Comparison of ENCODE assay signal across 13 cellular contexts in genomic region chr1:1376551-1377226, GRCh38. TPM values are rescaled to one million over a fixed set of nuclear protein-coding genes. Genes with fewer than 3 reads are reported as not detected.
DNase-seq lines count a peak whose midpoint lies in the region; ATAC-seq, FAIRE-seq and TF ChIP-seq lines count a peak whose summit lies in the region.
"Had no signal": no experiment of that assay in that cellular context is flagged by ENCODE, and none has a peak within 500 bp of the region (broad histone marks: within the 10 kb centered on the region; RNA-seq: fewer than 3 reads in every experiment).

No MANE protein-coding gene starts in this region.

- intact Hi-C loops in GM12878 (cut with micrococcal nuclease; ENCODE audit: unreplicated experiment), result loop anchor here (10.0 kb wide), 1 partner anchor 128 kb away; no protein-coding TSS in a partner anchor

- H3K4me2 ChIP-seq in GM12878 (ENCODE audit: control insufficient read depth, insufficient read depth), result peak overlapping the region; percentile 90; the same call in 1 of the 2 replicates
- H3K4me2 ChIP-seq in osteoblast (ENCODE audit: insufficient read depth, low read length), result peak overlapping the region; percentile 46

- H3K9ac ChIP-seq in GM12878 (ENCODE audit: control insufficient read depth, insufficient read depth, low read length), result no peak overlapping the region

- H3K4me1 ChIP-seq in GM12878 (ENCODE audit: control insufficient read depth, insufficient read depth, low read length) (peaks cover 18% of the 10 kb centered on the region), osteoblast (ENCODE audit: insufficient read depth, low read length) (peaks cover 12% of the 10 kb centered on the region)

- peak overlapping the region; percentile 38 for H3K4me3 Mint-ChIP-seq in T-helper 2 cell treated with Interferon-gamma antibody and Interleukin-4, amounts not matched to agents 5 μg/mL and 100 μg/mL, for 36 hours

- H3K36me3 ChIP-seq in KOPT-K1 (ENCODE audit: insufficient read depth, low read length), result peaks cover 30% of the 10 kb centered on the region; the same call in 1 of the 2 replicates
- H3K36me3 ChIP-seq in GM12878 (ENCODE audit: control insufficient read depth in 2 of 2, insufficient read depth in 2 of 2, low read length in 1 of 2), result peaks cover 0 to 9% of the 10 kb centered on the region in 2 experiments; a peak in 3 of 4 replicates
- peaks cover 6% of the 10 kb centered on the region for H3K36me3 ChIP-seq in osteoblast (ENCODE audit: insufficient read depth, low read length)

- H3K4me3 ChIP-seq in GM12878 (no peak overlapping the region), osteoblast (ENCODE audit: insufficient read depth, low read length) (no peak overlapping the region)

- in situ Hi-C loops in GM12878 (cut with MboI), result no loop called here

- H3K9me3 ChIP-seq in KOPT-K1 (ENCODE audit: insufficient read depth, low read length, poor library complexity, severe bottlenecking) (no peaks in the 10 kb centered on the region), GM12878 (replicated peaks; ENCODE audit: control insufficient read depth, insufficient read depth, low read length) (no peaks in the 10 kb centered on the region), osteoblast (ENCODE audit: low read depth, low read length) (no peaks in the 10 kb centered on the region)

- TF ChIP-seq CTCF in GM12878 (IDR thresholded peaks at IDR 0.05 in 2 of 3, conservative IDR thresholded peaks at IDR 0.05 in 1 of 3; ENCODE audit: control insufficient read depth in 2 of 3, extremely low read depth in 1 of 3, insufficient read depth in 1 of 3, low read depth in 3 of 3, low read length in 3 of 3) (no peak), osteoblast (IDR thresholded peaks at IDR 0.05; ENCODE audit: extremely low read depth, low read depth, low read length) (no peak)

- H4K20me1 ChIP-seq in GM12878 (ENCODE audit: control insufficient read depth, insufficient read depth) (no peaks in the 10 kb centered on the region), osteoblast (ENCODE audit: insufficient read depth, low read length) (peaks cover 14% of the 10 kb centered on the region)

- no peaks in the 10 kb centered on the region for H3K9me3 Mint-ChIP-seq in T-helper 2 cell treated with Interferon-gamma antibody and Interleukin-4, amounts not matched to agents 5 μg/mL and 100 μg/mL, for 36 hours

- ATAC-seq in GM12878 (no peak), HG02759 (IDR thresholded peaks at IDR 0.05; ENCODE audit: unreplicated experiment) (no peak), left lobe of liver (no peak)

- no peak for TF ChIP-seq EP300 in GM12878 (IDR thresholded peaks at IDR 0.05; ENCODE audit: borderline replicate concordance in 1 of 2, control insufficient read depth in 1 of 2, low read depth in 2 of 2, low read length in 2 of 2)

- TF ChIP-seq RAD21 in GM12878 (IDR thresholded peaks at IDR 0.05; ENCODE audit: insufficient read depth, low read depth, low read length), result no peak

- CTCF ChIA-PET in GM12878 (lab: Yijun Ruan, JAX), result interaction anchor here (0.7 to 1.5 kb wide), 3 partner anchors 11 to 60 kb away, joined by 3 to 5 read pairs (median 3); no protein-coding TSS in a partner anchor

- RAD21 ChIA-PET in GM12878 (lab: Charles Lee; ENCODE audit: unreplicated experiment), result interaction anchor here (0.6 kb wide), 1 partner anchor 528 kb away, joined by 3 read pairs; no protein-coding TSS in a partner anchor

- no peak; the same call in 1 of the 2 replicates for TF ChIP-seq POLR2A in GM12878 (IDR thresholded peaks at IDR 0.05; ENCODE audit: low read depth, low read length)

- peak overlapping the region; percentile 97 for H3K27ac Mint-ChIP-seq in T-helper 2 cell treated with Interferon-gamma antibody and Interleukin-4, amounts not matched to agents 5 μg/mL and 100 μg/mL, for 36 hours

- SMC1A ChIA-PET in GM12878 (lab: Charles Lee; ENCODE audit: uncharacterized antibody, unreplicated experiment), result no interaction called here

- no peak for DNase-seq in T-helper 2 cell treated with Interferon-gamma antibody and Interleukin-4, amounts not matched to agents 5 μg/mL and 100 μg/mL, for 36 hours (ENCODE audit: low spot score)
- DNase-seq in T-helper 2 cell (no peak), GM12878 (ENCODE audit: low read depth, low spot score) (no peak), osteoblast (ENCODE audit: insufficient read length, low spot score, missing footprints) (peak; percentile 71), pons (ENCODE audit: low spot score) (no peak), left lobe of liver (ENCODE audit: low spot score) (no peak)
- DNase-seq: central memory CD4-positive, alpha-beta T cell; NCI-H510A treated with DMSO at 0.1 percent for 48 hours had no signal

- peak; percentile 13 for FAIRE-seq in GM12878 (lab: Jason Lieb, UNC)
- FAIRE-seq: A204.1, H1 had no signal

- H3K27ac ChIP-seq in KOPT-K1 (ENCODE audit: low read depth, low read length, poor library complexity, severe bottlenecking) (peak overlapping the region; percentile 83), GM12878 (ENCODE audit: control insufficient read depth, insufficient read depth) (no peak overlapping the region), osteoblast (ENCODE audit: low read depth, low read length) (peak overlapping the region; percentile 64)

- H2AFZ ChIP-seq in GM12878 (ENCODE audit: control insufficient read depth, low read depth, low read length) (no peak overlapping the region), osteoblast (ENCODE audit: low read length) (no peak overlapping the region)

- WGBS in GM12878 (ENCODE audit: insufficient coverage, insufficient replicate concordance, low lambda C conversion rate, missing lambda C conversion rate), result 92% methylated on average over 10 of the region's 10 CpGs

- H3K79me2 ChIP-seq in GM12878 (ENCODE audit: control insufficient read depth, insufficient read depth, low read length) (peaks cover 30% of the 10 kb centered on the region), osteoblast (ENCODE audit: insufficient read depth, low read length) (peaks cover 34% of the 10 kb centered on the region)

- peaks cover 16% of the 10 kb centered on the region for H3K36me3 Mint-ChIP-seq in T-helper 2 cell treated with Interferon-gamma antibody and Interleukin-4, amounts not matched to agents 5 μg/mL and 100 μg/mL, for 36 hours (ENCODE audit: low read depth)

- POLR2A ChIA-PET in GM12878 (lab: Charles Lee), result interaction anchor here (0.9 kb wide), 1 partner anchor 22 kb away, joined by 3 read pairs; the partner anchor contains the start of gene CCNL2

- no peaks in the 10 kb centered on the region for H3K27me3 Mint-ChIP-seq in T-helper 2 cell treated with Interferon-gamma antibody and Interleukin-4, amounts not matched to agents 5 μg/mL and 100 μg/mL, for 36 hours (ENCODE audit: low read depth)

- BruUV-seq in GM12878 (replicated peaks; lab: Mats Ljungman, UMichigan), result no TSS peak

- H3K27me3 ChIP-seq in GM12878 (replicated peaks in 1 of 2; ENCODE audit: control insufficient read depth in 2 of 2, insufficient read depth in 2 of 2, low read length in 1 of 2) (no peaks in the 10 kb centered on the region), osteoblast (ENCODE audit: insufficient read depth, low read length) (no peaks in the 10 kb centered on the region)

- H3K4me1 Mint-ChIP-seq in T-helper 2 cell treated with Interferon-gamma antibody and Interleukin-4, amounts not matched to agents 5 μg/mL and 100 μg/mL, for 36 hours (ENCODE audit: low read depth), result peaks cover 14% of the 10 kb centered on the region

RNA-seq across cellular contexts. Expression of gene AURKAIP1, which starts 1.7 kb away (rescaled TPM):
- 22.6 and 24.0 TPM in 2 replicates for total RNA-seq in GM12878 (2013; cell fraction: nucleolus; rRNA removed)
- total RNA-seq in GM12878 (2014; rRNA removed), result 146 and 177 TPM in 2 replicates
- total RNA-seq in GM12878 (2014; rRNA removed; fragmentation: Illumina TruSeq; extraction: Trizol), result 30.2 and 37.4 TPM in 2 replicates
- 198 and 210 TPM in 2 replicates for total RNA-seq in GM12878 (2021)
- polyA plus RNA-seq in GM12878 (2011; ENCODE audit: low read depth), result 20.8 TPM
- polyA plus RNA-seq in GM12878 (2011; rRNA removed), result 38.3 and 66.8 TPM in 2 replicates
- 70.8 and 124 TPM in 2 replicates for polyA plus RNA-seq in GM12878 (2011; cell fraction: cytosol; rRNA removed)
- polyA plus RNA-seq in GM12878 (2011; cell fraction: nucleus; rRNA removed), result 62.5 and 90.9 TPM in 2 replicates
- polyA plus RNA-seq in GM12878 (2012), result 75.5 and 78.2 TPM in 2 replicates
- 3.9 and 26.5 TPM in 2 replicates for polyA plus RNA-seq in GM12878 (2014; fragmentation: Illumina TruSeq; extraction: Trizol)
- polyA plus RNA-seq in GM12878 (2014; fragmentation: Nextera tagmentation; extraction: Ambion mirVana), result 10 to 100 TPM in 1 of 2 experiments, 1 to 10 TPM in 1; 6.5 to 26.6 TPM
- 173 and 210 TPM in 2 replicates for polyA plus RNA-seq in GM12878 (2014; rRNA removed)
- polyA plus RNA-seq in GM12878 (2016; fragmentation: Nextera tagmentation; extraction: Ambion mirVana), result 100 to 1,000 TPM; 341 to 366 TPM
- 8.2 and 28.6 TPM in 2 replicates for polyA minus RNA-seq in GM12878 (2011; rRNA and poly(A)+ RNA removed)
- 20.0 and 26.7 TPM in 2 replicates for polyA minus RNA-seq in GM12878 (2011; cell fraction: cytosol; rRNA and poly(A)+ RNA removed)
- 17.2 and 20.6 TPM in 2 replicates for polyA minus RNA-seq in GM12878 (2011; cell fraction: nucleus; rRNA and poly(A)+ RNA removed)
- 64.8 and 74.6 TPM in 2 replicates for total RNA-seq in osteoblast
- 130 TPM for total RNA-seq in left lobe of liver

RNA-seq across cellular contexts. Expression of gene MXRA8, which starts 18.3 kb away (rescaled TPM):
- 0.88 and 1.5 TPM in 2 replicates for total RNA-seq in GM12878 (2013; cell fraction: nucleolus; rRNA removed)
- total RNA-seq in GM12878 (2014; rRNA removed), result not detected in 2 replicates
- total RNA-seq in GM12878 (2014; rRNA removed; fragmentation: Illumina TruSeq; extraction: Trizol), result not detected in 2 replicates
- 0.29 and 0.54 TPM in 2 replicates for total RNA-seq in GM12878 (2021)
- polyA plus RNA-seq in GM12878 (2011; ENCODE audit: low read depth), result 0.68 TPM
- polyA plus RNA-seq in GM12878 (2011; rRNA removed), result 0.11 and 0.20 TPM in 2 replicates
- polyA plus RNA-seq in GM12878 (2011; cell fraction: cytosol; rRNA removed), result 0.32 and 0.49 TPM in 2 replicates
- 1.3 and 2.1 TPM in 2 replicates for polyA plus RNA-seq in GM12878 (2011; cell fraction: nucleus; rRNA removed)
- polyA plus RNA-seq in GM12878 (2012), result 2.5 and 3.7 TPM in 2 replicates
- not detected in 2 replicates for polyA plus RNA-seq in GM12878 (2014; fragmentation: Illumina TruSeq; extraction: Trizol)
- polyA plus RNA-seq in GM12878 (2014; fragmentation: Nextera tagmentation; extraction: Ambion mirVana), result not detected
- polyA plus RNA-seq in GM12878 (2014; rRNA removed), result 0.19 and 0.27 TPM in 2 replicates
- under 1 TPM in 1 of 2 experiments, not detected in 1; 0.15 TPM for polyA plus RNA-seq in GM12878 (2016; fragmentation: Nextera tagmentation; extraction: Ambion mirVana)
- not detected in 2 replicates for polyA minus RNA-seq in GM12878 (2011; rRNA and poly(A)+ RNA removed)
- polyA minus RNA-seq in GM12878 (2011; cell fraction: cytosol; rRNA and poly(A)+ RNA removed), result not detected in 2 replicates
- polyA minus RNA-seq in GM12878 (2011; cell fraction: nucleus; rRNA and poly(A)+ RNA removed), result 0.38 TPM in 1 of 2 replicates, not detected in the other
- total RNA-seq in osteoblast, result 689 and 735 TPM in 2 replicates
- 4.5 TPM for total RNA-seq in left lobe of liver
- total RNA-seq: SK-MEL-5 had no signal

RNA-seq across cellular contexts. Expression of gene CCNL2, which starts 22.4 kb away (rescaled TPM):
- total RNA-seq in GM12878 (2013; cell fraction: nucleolus; rRNA removed), result 379 and 418 TPM in 2 replicates
- total RNA-seq in GM12878 (2014; rRNA removed), result 102 and 106 TPM in 2 replicates
- total RNA-seq in GM12878 (2014; rRNA removed; fragmentation: Illumina TruSeq; extraction: Trizol), result 42.5 and 43.2 TPM in 2 replicates
- 83.8 and 101 TPM in 2 replicates for total RNA-seq in GM12878 (2021)
- polyA plus RNA-seq in GM12878 (2011; ENCODE audit: low read depth), result 37.9 TPM
- polyA plus RNA-seq in GM12878 (2011; rRNA removed), result 112 and 115 TPM in 2 replicates
- 80.7 and 108 TPM in 2 replicates for polyA plus RNA-seq in GM12878 (2011; cell fraction: cytosol; rRNA removed)
- polyA plus RNA-seq in GM12878 (2011; cell fraction: nucleus; rRNA removed), result 831 and 868 TPM in 2 replicates
- 67.0 and 72.4 TPM in 2 replicates for polyA plus RNA-seq in GM12878 (2012)
- 33.7 and 54.3 TPM in 2 replicates for polyA plus RNA-seq in GM12878 (2014; fragmentation: Illumina TruSeq; extraction: Trizol)
- polyA plus RNA-seq in GM12878 (2014; fragmentation: Nextera tagmentation; extraction: Ambion mirVana), result 1 to 10 TPM; 2.1 to 5.5 TPM
- 143 and 153 TPM in 2 replicates for polyA plus RNA-seq in GM12878 (2014; rRNA removed)
- 100 to 1,000 TPM; 100 to 102 TPM for polyA plus RNA-seq in GM12878 (2016; fragmentation: Nextera tagmentation; extraction: Ambion mirVana)
- polyA minus RNA-seq in GM12878 (2011; rRNA and poly(A)+ RNA removed), result 59.9 and 80.8 TPM in 2 replicates
- polyA minus RNA-seq in GM12878 (2011; cell fraction: cytosol; rRNA and poly(A)+ RNA removed), result 21.0 and 30.3 TPM in 2 replicates
- polyA minus RNA-seq in GM12878 (2011; cell fraction: nucleus; rRNA and poly(A)+ RNA removed), result 105 and 145 TPM in 2 replicates
- total RNA-seq in osteoblast, result 138 and 139 TPM in 2 replicates
- 127 TPM for total RNA-seq in left lobe of liver

RNA-seq across cellular contexts. Expression of gene DVL1, which starts 27.5 kb away (rescaled TPM):
- 58.9 and 70.1 TPM in 2 replicates for total RNA-seq in GM12878 (2013; cell fraction: nucleolus; rRNA removed)
- total RNA-seq in GM12878 (2014; rRNA removed) (23.5 and 31.1 TPM in 2 replicates), GM12878 (2014; rRNA removed; fragmentation: Illumina TruSeq; extraction: Trizol) (6.1 and 7.5 TPM in 2 replicates), GM12878 (2021) (29.8 and 30.8 TPM in 2 replicates), osteoblast (73.5 and 81.9 TPM in 2 replicates), left lobe of liver (50.4 TPM)
- 3.9 TPM for polyA plus RNA-seq in GM12878 (2011; ENCODE audit: low read depth)
- polyA plus RNA-seq in GM12878 (2011; rRNA removed) (3.6 and 7.3 TPM in 2 replicates), GM12878 (2014; fragmentation: Illumina TruSeq; extraction: Trizol) (0.48 and 1.6 TPM in 2 replicates), GM12878 (2014; fragmentation: Nextera tagmentation; extraction: Ambion mirVana) (under 1 TPM; 0.10 to 0.53 TPM), GM12878 (2014; rRNA removed) (29.6 and 35.6 TPM in 2 replicates), GM12878 (2016; fragmentation: Nextera tagmentation; extraction: Ambion mirVana) (1 to 10 TPM; 1.3 to 1.9 TPM)
- polyA plus RNA-seq in GM12878 (2011; cell fraction: cytosol; rRNA removed), result 9.5 and 17.3 TPM in 2 replicates
- 104 and 127 TPM in 2 replicates for polyA plus RNA-seq in GM12878 (2011; cell fraction: nucleus; rRNA removed)
- 16.5 and 17.7 TPM in 2 replicates for polyA plus RNA-seq in GM12878 (2012)
- 7.3 and 12.8 TPM in 2 replicates for polyA minus RNA-seq in GM12878 (2011; rRNA and poly(A)+ RNA removed)
- 10.6 and 10.9 TPM in 2 replicates for polyA minus RNA-seq in GM12878 (2011; cell fraction: cytosol; rRNA and poly(A)+ RNA removed)
- polyA minus RNA-seq in GM12878 (2011; cell fraction: nucleus; rRNA and poly(A)+ RNA removed), result 20.3 and 28.3 TPM in 2 replicates

RNA-seq across cellular contexts. Expression of gene MRPL20, which starts 30.4 kb away (rescaled TPM):
- total RNA-seq in GM12878 (2013; cell fraction: nucleolus; rRNA removed), result 47.9 and 53.1 TPM in 2 replicates
- 205 and 223 TPM in 2 replicates for total RNA-seq in GM12878 (2014; rRNA removed)
- total RNA-seq in GM12878 (2014; rRNA removed; fragmentation: Illumina TruSeq; extraction: Trizol), result 132 and 153 TPM in 2 replicates
- 141 and 149 TPM in 2 replicates for total RNA-seq in GM12878 (2021)
- 92.4 TPM for polyA plus RNA-seq in GM12878 (2011; ENCODE audit: low read depth)
- polyA plus RNA-seq in GM12878 (2011; rRNA removed), result 143 and 146 TPM in 2 replicates
- polyA plus RNA-seq in GM12878 (2011; cell fraction: cytosol; rRNA removed), result 168 and 192 TPM in 2 replicates
- 105 and 125 TPM in 2 replicates for polyA plus RNA-seq in GM12878 (2011; cell fraction: nucleus; rRNA removed)
- 151 and 170 TPM in 2 replicates for polyA plus RNA-seq in GM12878 (2012)
- 115 and 129 TPM in 2 replicates for polyA plus RNA-seq in GM12878 (2014; fragmentation: Illumina TruSeq; extraction: Trizol)
- polyA plus RNA-seq in GM12878 (2014; fragmentation: Nextera tagmentation; extraction: Ambion mirVana), result 100 to 1,000 TPM; 519 to 525 TPM
- 287 and 301 TPM in 2 replicates for polyA plus RNA-seq in GM12878 (2014; rRNA removed)
- 100 to 1,000 TPM; 366 to 375 TPM for polyA plus RNA-seq in GM12878 (2016; fragmentation: Nextera tagmentation; extraction: Ambion mirVana)
- 72.9 and 94.2 TPM in 2 replicates for polyA minus RNA-seq in GM12878 (2011; rRNA and poly(A)+ RNA removed)
- polyA minus RNA-seq in GM12878 (2011; cell fraction: cytosol; rRNA and poly(A)+ RNA removed), result 54.8 and 63.4 TPM in 2 replicates
- 26.7 and 39.5 TPM in 2 replicates for polyA minus RNA-seq in GM12878 (2011; cell fraction: nucleus; rRNA and poly(A)+ RNA removed)
- total RNA-seq in osteoblast, result 53.9 and 58.9 TPM in 2 replicates
- total RNA-seq in left lobe of liver, result 52.9 TPM

Comparison
In these comparisons a context has a peak if more than half of its experiments do, and no peak if none do; other contexts are left out.
1. RNA of gene MXRA8, which starts 18.3 kb away (total RNA-seq): 689 to 735 TPM in osteoblast; 4.5 TPM in left lobe of liver (single experiment) and 0.29 to 1.5 TPM in GM12878; every median in the first group is over 100 times any median in the second.